Comparison of ENCODE assay signal across 19 cellular contexts in genomic region chr7:155755026-155755425, GRCh38. TPM values are rescaled to one million over a fixed set of nuclear protein-coding genes. Genes with fewer than 3 reads are reported as not detected.
A peak's percentile ranks its signal among the peaks of the same experiment; 100 is the strongest.
DNase-seq lines count a peak whose midpoint lies in the region; ATAC-seq, FAIRE-seq and TF ChIP-seq lines count a peak whose summit lies in the region.
"Had no signal": no experiment of that assay in that cellular context is flagged by ENCODE, and none has a peak within 500 bp of the region (broad histone marks: within the 10 kb centered on the region; RNA-seq: fewer than 3 reads in every experiment).

No MANE protein-coding gene starts in this region.

- H3K9ac ChIP-seq in GM12878 (ENCODE audit: control insufficient read depth, insufficient read depth, low read length), result no peak overlapping the region

- peaks cover 68% of the 10 kb centered on the region for H3K4me1 Mint-ChIP-seq in activated naive CD4-positive, alpha-beta T cell treated with anti-CD3 and anti-CD28 coated beads, Interleukin-2, amount 50 U/mL, for 24 hours
- H3K4me1 Mint-ChIP-seq in activated naive CD4-positive, alpha-beta T cell treated with anti-CD3 and anti-CD28 coated beads for 36 hours (ENCODE audit: low read depth), result peaks cover 60% of the 10 kb centered on the region

- H3K36me3 ChIP-seq in GM12878 (ENCODE audit: control insufficient read depth in 2 of 2, insufficient read depth in 2 of 2, low read length in 1 of 2) (peaks cover 8 to 10% of the 10 kb centered on the region in 2 experiments), psoas muscle (ENCODE audit: insufficient read depth in 1 of 2, low read depth in 1 of 2) (no peaks in the 10 kb centered on the region), BE2C (peaks cover 17% of the 10 kb centered on the region)

- no peak for TF ChIP-seq CTCF in GM12865 (IDR thresholded peaks at IDR 0.05; ENCODE audit: insufficient read depth, low read depth, low read length, missing control alignments)
- no peak for TF ChIP-seq CTCF in GM12878 (IDR thresholded peaks at IDR 0.05 in 2 of 3, conservative IDR thresholded peaks at IDR 0.05 in 1 of 3; ENCODE audit: control insufficient read depth in 2 of 3, extremely low read depth in 1 of 3, insufficient read depth in 1 of 3, low read depth in 3 of 3, low read length in 3 of 3)
- TF ChIP-seq CTCF in psoas muscle (IDR thresholded peaks at IDR 0.05), result no peak
- no peak for TF ChIP-seq CTCF in BE2C (IDR thresholded peaks at IDR 0.05; ENCODE audit: low read depth, low read length)

- ATAC-seq in GM12878 (no peak), psoas muscle (peak in 3 of 4 donors; percentile 39 to 44 (median 40)), HG03378 (IDR thresholded peaks at IDR 0.05; ENCODE audit: unreplicated experiment) (no peak)
- ATAC-seq: K562 had no signal

- SMC1A ChIA-PET in GM12878 (lab: Charles Lee; ENCODE audit: uncharacterized antibody, unreplicated experiment), result interaction anchor here (0.9 to 1.6 kb wide), 7 partner anchors 9 to 158 kb away, joined by 3 to 7 read pairs (median 5); no protein-coding TSS in a partner anchor

- CTCF ChIA-PET in activated naive CD4-positive, alpha-beta T cell treated with anti-CD3 and anti-CD28 coated beads for 36 hours (lab: Charles Lee), result interaction anchor here (0.6 to 1.8 kb wide), 4 partner anchors 52 to 1144 kb away, joined by 3 to 7 read pairs (median 3); no protein-coding TSS in a partner anchor
- CTCF ChIA-PET in GM12878 (lab: Yijun Ruan, JAX), result interaction anchor here (1.1 to 3.9 kb wide), 2 partner anchors 9 to 156 kb away, joined by 6 to 15 read pairs; no protein-coding TSS in a partner anchor

- in situ Hi-C loops in GM12878 (cut with MboI), result loop anchor here (10.0 to 25.0 kb wide), 2 partner anchors 368 to 550 kb away; no protein-coding TSS in a partner anchor

- WGBS in GM12878 (ENCODE audit: insufficient coverage, insufficient replicate concordance, low lambda C conversion rate, missing lambda C conversion rate), result 97% methylated on average over 3 of the region's 3 CpGs
- 48 to 72% (median 55%) methylated on average over 3 of the region's 3 CpGs for WGBS in psoas muscle, 3 donors

- TF ChIP-seq RAD21 in GM12878 (IDR thresholded peaks at IDR 0.05; ENCODE audit: insufficient read depth, low read depth, low read length), result no peak

- H3K4me1 ChIP-seq in GM12878 (ENCODE audit: control insufficient read depth, insufficient read depth, low read length) (peaks cover 48% of the 10 kb centered on the region), psoas muscle (peaks cover 50% of the 10 kb centered on the region), BE2C (no peaks in the 10 kb centered on the region)

- RAD21 ChIA-PET in GM12878 (lab: Charles Lee; ENCODE audit: unreplicated experiment), result no interaction called here

- no peak for DNase-seq in activated naive CD4-positive, alpha-beta T cell treated with anti-CD3 and anti-CD28 coated beads for 36 hours
- DNase-seq in GM12865 (ENCODE audit: low read depth) (no peak), GM12878 (ENCODE audit: low read depth, low spot score) (no peak), psoas muscle (no peak), posterior vena cava (ENCODE audit: low spot score) (no peak), BE2C (no peak)
- DNase-seq: DMS79, GDM1, GOT3, NCI-H1048, NCI-H2107, NCI-H446 treated with DMSO at 0.1 percent for 48 hours, Peyer's patch, SIG-M5 had no signal

- TF ChIP-seq EP300 in GM12878 (IDR thresholded peaks at IDR 0.05; ENCODE audit: borderline replicate concordance in 1 of 2, control insufficient read depth in 1 of 2, low read depth in 2 of 2, low read length in 2 of 2), result no peak

- H3K9me3 ChIP-seq in GM12878 (replicated peaks; ENCODE audit: control insufficient read depth, insufficient read depth, low read length) (peaks cover 4% of the 10 kb centered on the region; the same call in 2 of the 3 replicates), psoas muscle (no peaks in the 10 kb centered on the region), BE2C (no peaks in the 10 kb centered on the region)
- H3K9me3 ChIP-seq: Peyer's patch had no signal

- peaks cover 9% of the 10 kb centered on the region for H3K36me3 Mint-ChIP-seq in activated naive CD4-positive, alpha-beta T cell treated with anti-CD3 and anti-CD28 coated beads, Interleukin-2, amount 50 U/mL, for 24 hours
- peaks cover 27% of the 10 kb centered on the region for H3K36me3 Mint-ChIP-seq in activated naive CD4-positive, alpha-beta T cell treated with anti-CD3 and anti-CD28 coated beads for 36 hours (ENCODE audit: low read depth)

- peak overlapping the region; percentile 69; the same call in 1 of the 2 replicates for H3K4me3 ChIP-seq in GM12865 (ENCODE audit: low read depth, low read length)
- peak overlapping the region; percentile 30; the same call in 1 of the 2 replicates for H3K4me3 ChIP-seq in GM12878
- no peak overlapping the region for H3K4me3 ChIP-seq in psoas muscle
- no peak overlapping the region for H3K4me3 ChIP-seq in BE2C (ENCODE audit: low read depth, low read length)
- H3K4me3 ChIP-seq: K562, Peyer's patch had no signal

- peak overlapping the region; percentile 28 for H3K4me2 ChIP-seq in GM12878 (ENCODE audit: control insufficient read depth, insufficient read depth)

- no peaks in the 10 kb centered on the region for H3K9me3 Mint-ChIP-seq in activated naive CD4-positive, alpha-beta T cell treated with anti-CD3 and anti-CD28 coated beads, Interleukin-2, amount 50 U/mL, for 24 hours
- H3K9me3 Mint-ChIP-seq in activated naive CD4-positive, alpha-beta T cell treated with anti-CD3 and anti-CD28 coated beads for 36 hours, result peaks cover 2% of the 10 kb centered on the region

- TF ChIP-seq POLR2A in GM12878 (IDR thresholded peaks at IDR 0.05; ENCODE audit: low read depth, low read length), result no peak

- BruUV-seq in GM12878 (replicated peaks; lab: Mats Ljungman, UMichigan), result no TSS peak

- H2AFZ ChIP-seq in GM12878 (ENCODE audit: control insufficient read depth, low read depth, low read length), result no peak overlapping the region

- H3K27me3 ChIP-seq in GM12878 (replicated peaks in 1 of 2; ENCODE audit: control insufficient read depth in 2 of 2, insufficient read depth in 2 of 2, low read length in 1 of 2) (no peaks in the 10 kb centered on the region), psoas muscle (ENCODE audit: insufficient read depth in 3 of 3, low read length in 2 of 3) (no peaks in the 10 kb centered on the region), BE2C (no peaks in the 10 kb centered on the region)
- H3K27me3 ChIP-seq: Peyer's patch had no signal

- POLR2A ChIA-PET in GM12878 (lab: Charles Lee), result no interaction called here

- intact Hi-C loops in activated naive CD4-positive, alpha-beta T cell treated with anti-CD3 and anti-CD28 coated beads for 36 hours (cut with micrococcal nuclease), result no loop called here
- intact Hi-C loops in GM12878 (cut with micrococcal nuclease; ENCODE audit: unreplicated experiment) (loop anchor here (10.0 kb wide), 1 partner anchor 550 kb away; no protein-coding TSS in a partner anchor), psoas muscle (cut with DNase I) (no loop called here), posterior vena cava (cut with DNase I) (no loop called here)

- no peaks in the 10 kb centered on the region for H3K27me3 Mint-ChIP-seq in activated naive CD4-positive, alpha-beta T cell treated with anti-CD3 and anti-CD28 coated beads, Interleukin-2, amount 50 U/mL, for 24 hours
- H3K27me3 Mint-ChIP-seq in activated naive CD4-positive, alpha-beta T cell treated with anti-CD3 and anti-CD28 coated beads for 36 hours (ENCODE audit: low read depth), result no peaks in the 10 kb centered on the region

- no peaks in the 10 kb centered on the region for H4K20me1 ChIP-seq in GM12878 (ENCODE audit: control insufficient read depth, insufficient read depth)

- 0 out of 2 replicates have a peak overlapping the region, but pooled peaks have one; percentile 7 for H3K27ac ChIP-seq in GM12878 (ENCODE audit: control insufficient read depth, insufficient read depth)
- peak overlapping the region; percentile 8 for H3K27ac ChIP-seq in psoas muscle
- H3K27ac ChIP-seq: C4-2B, HL-60, Peyer's patch had no signal

- no peak for FAIRE-seq in GM12878 (lab: Jason Lieb, UNC)
- FAIRE-seq: K562 had no signal

- H3K79me2 ChIP-seq in GM12878 (ENCODE audit: control insufficient read depth, insufficient read depth, low read length), result peaks cover 75% of the 10 kb centered on the region

- peak overlapping the region; percentile 43 for H3K27ac Mint-ChIP-seq in activated naive CD4-positive, alpha-beta T cell treated with anti-CD3 and anti-CD28 coated beads, Interleukin-2, amount 50 U/mL, for 24 hours
- no peak overlapping the region for H3K27ac Mint-ChIP-seq in activated naive CD4-positive, alpha-beta T cell treated with anti-CD3 and anti-CD28 coated beads for 36 hours

- no peak overlapping the region for H3K4me3 Mint-ChIP-seq in activated naive CD4-positive, alpha-beta T cell treated with anti-CD3 and anti-CD28 coated beads, Interleukin-2, amount 50 U/mL, for 24 hours
- H3K4me3 Mint-ChIP-seq in activated naive CD4-positive, alpha-beta T cell treated with anti-CD3 and anti-CD28 coated beads for 36 hours, result no peak overlapping the region

TF ChIP-seq in GM12878, 131 proteins besides CTCF, POLR2A, EP300 and RAD21 (continues in another document):
- TF ChIP-seq STAT1 (conservative IDR thresholded peaks at IDR 0.05), result no peak
- TF ChIP-seq BMI1 (IDR thresholded peaks at IDR 0.05; ENCODE audit: borderline replicate concordance), result no peak
- no peak for TF ChIP-seq SMAD1 (IDR thresholded peaks at IDR 0.05; ENCODE audit: low read depth, partially characterized antibody)
- TF ChIP-seq SMARCA5 (IDR thresholded peaks at IDR 0.05), result no peak

RNA-seq across cellular contexts. Expression of gene SHH, which starts 57.2 kb away (rescaled TPM):
- total RNA-seq in activated naive CD4-positive, alpha-beta T cell treated with anti-CD3 and anti-CD28 coated beads for 36 hours, result not detected
- total RNA-seq in GM12878 (2013; cell fraction: nucleolus; rRNA removed), result not detected in 2 replicates
- total RNA-seq in GM12878 (2014; rRNA removed), result not detected in 2 replicates
- not detected in 2 replicates for total RNA-seq in GM12878 (2014; rRNA removed; fragmentation: Illumina TruSeq; extraction: Trizol)
- not detected in 2 replicates for total RNA-seq in GM12878 (2021)
- not detected for polyA plus RNA-seq in GM12878 (2011; ENCODE audit: low read depth)
- not detected in 2 replicates for polyA plus RNA-seq in GM12878 (2011; rRNA removed)
- polyA plus RNA-seq in GM12878 (2011; cell fraction: cytosol; rRNA removed), result 0.02 TPM in 1 of 2 replicates, not detected in the other
- polyA plus RNA-seq in GM12878 (2011; cell fraction: nucleus; rRNA removed), result 0.01 TPM in 1 of 2 replicates, not detected in the other
- not detected in 2 replicates for polyA plus RNA-seq in GM12878 (2012)
- not detected in 2 replicates for polyA plus RNA-seq in GM12878 (2014; fragmentation: Illumina TruSeq; extraction: Trizol)
- polyA plus RNA-seq in GM12878 (2014; fragmentation: Nextera tagmentation; extraction: Ambion mirVana), result not detected
- polyA plus RNA-seq in GM12878 (2014; rRNA removed), result not detected in 2 replicates
- not detected for polyA plus RNA-seq in GM12878 (2016; fragmentation: Nextera tagmentation; extraction: Ambion mirVana)
- not detected in 2 replicates for polyA minus RNA-seq in GM12878 (2011; rRNA and poly(A)+ RNA removed)
- polyA minus RNA-seq in GM12878 (2011; cell fraction: cytosol; rRNA and poly(A)+ RNA removed), result not detected in 2 replicates
- not detected in 2 replicates for polyA minus RNA-seq in GM12878 (2011; cell fraction: nucleus; rRNA and poly(A)+ RNA removed)
- not detected for total RNA-seq in psoas muscle
- polyA plus RNA-seq in psoas muscle, result under 1 TPM in 2 of 3 donors, not detected in 1; 0.01 TPM
- total RNA-seq in posterior vena cava, result not detected
- not detected for polyA plus RNA-seq in BE2C (2012; ENCODE audit: insufficient read depth, insufficient read length, low read depth)
- polyA plus RNA-seq: K562 had no signal

Comparison
In these comparisons a context has a peak if more than half of its experiments do, and no peak if none do; other contexts are left out.
1. H3K4me3 ChIP-seq: peak in GM12865 (single experiment) and GM12878 (single experiment); none in psoas muscle (single experiment) and BE2C (single experiment).
2. ATAC-seq: peak in psoas muscle (3 of 4); none in GM12878 (single experiment) and HG03378 (single experiment).